Comparison of ENCODE assay signal across 1 cellular context in the genomic region with DNA sequence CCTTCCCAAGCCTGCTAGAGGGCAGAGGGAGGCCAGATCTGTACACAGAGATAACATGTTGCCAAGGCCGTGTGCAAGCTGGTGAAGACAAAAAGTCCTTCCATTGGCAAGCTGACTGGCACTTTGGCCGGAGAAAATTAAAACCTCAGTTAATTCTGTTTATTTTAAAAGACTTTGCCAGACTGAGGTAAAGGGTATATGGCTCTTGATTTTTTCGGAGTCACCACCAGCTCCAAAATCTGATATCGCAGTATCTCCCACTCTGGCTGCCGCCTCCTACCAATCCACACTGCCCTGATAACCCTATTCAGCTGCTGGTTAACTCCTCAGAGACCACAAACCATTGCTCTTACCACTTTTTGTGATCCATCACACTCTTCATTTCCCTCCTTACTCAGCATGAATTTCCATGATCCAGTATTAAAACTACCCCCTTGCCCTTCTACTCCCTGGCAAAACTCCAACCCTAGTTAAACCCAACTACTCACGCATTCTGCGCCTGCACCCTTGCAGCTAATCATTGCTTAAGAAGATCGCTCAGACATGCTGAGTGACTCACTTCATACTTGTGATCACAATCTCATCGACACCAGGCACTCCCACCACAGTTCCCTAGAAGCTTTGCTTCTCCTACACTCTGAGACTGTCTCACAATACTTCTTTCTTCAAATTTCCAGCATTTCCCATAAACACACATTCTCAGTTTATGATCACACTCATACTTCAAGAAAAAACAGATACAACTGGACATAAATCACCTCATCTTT.
TF ChIP-seq lines count a peak whose summit lies in the region.

No MANE protein-coding gene starts in this region.

TF ChIP-seq in K562, 482 proteins besides CTCF, POLR2A, EP300 and RAD21 (continued from another document and continues in another):
- TF ChIP-seq IRF9 (tag; IDR thresholded peaks at IDR 0.05) (no peak), ZNF274 (IDR thresholded peaks at IDR 0.05; ENCODE audit: borderline replicate concordance, low read depth, low read length) (no peak), E2F8 (IDR thresholded peaks at IDR 0.05; ENCODE audit: low read depth, partially characterized antibody) (peak; percentile 57), ETV6 (IDR thresholded peaks at IDR 0.05; ENCODE audit: borderline replicate concordance in 1 of 2, low read depth in 2 of 2, low read length in 1 of 2) (no peak), ETV6 (CRISPR knock-in tag; IDR thresholded peaks at IDR 0.05; ENCODE audit: borderline replicate concordance) (no peak), MTA3 (IDR thresholded peaks at IDR 0.05; ENCODE audit: borderline replicate concordance) (peak; percentile 89), L3MBTL2 (IDR thresholded peaks at IDR 0.05) (peak; percentile 63), NCOA2 (IDR thresholded peaks at IDR 0.05; ENCODE audit: partially characterized antibody in 2 of 2) (peak in 1 of 2 experiments; percentile 29), ZNF24 (IDR thresholded peaks at IDR 0.05) (peak; percentile 63; the same call in 1 of the 2 replicates), ZBTB2 (IDR thresholded peaks at IDR 0.05) (peak; percentile 83), FOXM1 (IDR thresholded peaks at IDR 0.05; ENCODE audit: low read depth) (0 out of 2 replicates have a peak, but pooled peaks have one; percentile 17), FOXM1 (CRISPR knock-in tag; IDR thresholded peaks at IDR 0.05; ENCODE audit: low read depth) (no peak), MAZ (CRISPR knock-in tag; conservative IDR thresholded peaks at IDR 0.05 in 1 of 2, IDR thresholded peaks at IDR 0.05 in 1 of 2) (peak in 1 of 2 experiments; percentile 53; a peak in 2 of 4 replicates), ESRRA (IDR thresholded peaks at IDR 0.05; ENCODE audit: borderline replicate concordance, low read depth) (peak; percentile 86), CCAR2 (IDR thresholded peaks at IDR 0.05; ENCODE audit: low read depth, low read length) (no peak), DLX4 (CRISPR knock-in tag; IDR thresholded peaks at IDR 0.05) (no peak), BRD9 (IDR thresholded peaks at IDR 0.05; ENCODE audit: low read depth, partially characterized antibody) (peak; percentile 74), ZBED1 (IDR thresholded peaks at IDR 0.05) (peak; percentile 69), ELF4 (CRISPR knock-in tag; IDR thresholded peaks at IDR 0.05) (peak; percentile 83), KDM1A (IDR thresholded peaks at IDR 0.05) (peak; percentile 90 to 94), HCFC1 (IDR thresholded peaks at IDR 0.05; ENCODE audit: low read depth, low read length) (no peak), ARID1B (IDR thresholded peaks at IDR 0.05) (peak; percentile 95), NCOR1 (IDR thresholded peaks at IDR 0.05) (peak; percentile 72), ZNF184 (CRISPR knock-in tag; IDR thresholded peaks at IDR 0.05) (no peak), ZNF699 (CRISPR knock-in tag; IDR thresholded peaks at IDR 0.05; ENCODE audit: insufficient replicate concordance) (no peak), EHMT2 (IDR thresholded peaks at IDR 0.05) (peak; percentile 68), YY1 (IDR thresholded peaks at IDR 0.05; ENCODE audit: borderline replicate concordance in 1 of 3, control insufficient read depth in 1 of 3, extremely low read depth in 1 of 3, insufficient read depth in 3 of 3, insufficient read length in 1 of 3, insufficient replicate concordance in 2 of 3, low read depth in 1 of 3, low read length in 2 of 3) (peak in 1 of 3 experiments; percentile 21), PML (IDR thresholded peaks at IDR 0.05; ENCODE audit: low read length) (peak; percentile 34; the same call in 1 of the 2 replicates), NR2F6 (CRISPR knock-in tag; IDR thresholded peaks at IDR 0.05) (no peak), EP400 (IDR thresholded peaks at IDR 0.05) (0 out of 2 replicates have a peak, but pooled peaks have one; percentile 25), ELF1 (tag; IDR thresholded peaks at IDR 0.05) (peak; percentile 41; the same call in 1 of the 2 replicates), MEIS2 (IDR thresholded peaks at IDR 0.05; ENCODE audit: partially characterized antibody) (peak; percentile 84), CBX3 (IDR thresholded peaks at IDR 0.05; ENCODE audit: borderline replicate concordance in 1 of 2, low read length in 2 of 2) (0 out of 3 replicates have a peak, but pooled peaks of 1 of the 2 experiments have one; percentile 5), SMAD3 (CRISPR knock-in tag; conservative IDR thresholded peaks at IDR 0.05) (peak; percentile 18; the same call in 1 of the 2 replicates), ZKSCAN8 (CRISPR knock-in tag; IDR thresholded peaks at IDR 0.05) (0 out of 2 replicates have a peak, but pooled peaks have one; percentile 50), TAF9B (IDR thresholded peaks at IDR 0.05; ENCODE audit: partially characterized antibody) (peak; percentile 13), NONO (IDR thresholded peaks at IDR 0.05; ENCODE audit: low read depth in 2 of 2, low read length in 1 of 2) (0 out of 4 replicates have a peak, but pooled peaks of 1 of the 2 experiments have one; percentile 10), ADNP (tag; IDR thresholded peaks at IDR 0.05) (peak; percentile 59; the same call in 1 of the 2 replicates), CREM (IDR thresholded peaks at IDR 0.05; ENCODE audit: low read depth) (peak; percentile 55)
- TF ChIP-seq, protein P1, sequence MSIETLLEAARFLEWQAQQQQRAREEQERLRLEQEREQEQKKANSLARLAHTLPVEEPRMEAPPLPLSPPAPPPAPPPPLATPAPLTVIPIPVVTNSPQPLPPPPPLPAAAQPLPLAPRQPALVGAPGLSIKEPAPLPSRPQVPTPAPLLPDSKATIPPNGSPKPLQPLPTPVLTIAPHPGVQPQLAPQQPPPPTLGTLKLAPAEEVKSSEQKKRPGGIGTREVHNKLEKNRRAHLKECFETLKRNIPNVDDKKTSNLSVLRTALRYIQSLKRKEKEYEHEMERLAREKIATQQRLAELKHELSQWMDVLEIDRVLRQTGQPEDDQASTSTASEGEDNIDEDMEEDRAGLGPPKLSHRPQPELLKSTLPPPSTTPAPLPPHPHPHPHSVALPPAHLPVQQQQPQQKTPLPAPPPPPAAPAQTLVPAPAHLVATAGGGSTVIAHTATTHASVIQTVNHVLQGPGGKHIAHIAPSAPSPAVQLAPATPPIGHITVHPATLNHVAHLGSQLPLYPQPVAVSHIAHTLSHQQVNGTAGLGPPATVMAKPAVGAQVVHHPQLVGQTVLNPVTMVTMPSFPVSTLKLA (conservative IDR thresholded peaks at IDR 0.05) = peak in 1 of 2 experiments; percentile 58; a peak in 2 of 4 replicates
- TF ChIP-seq, protein P2, sequence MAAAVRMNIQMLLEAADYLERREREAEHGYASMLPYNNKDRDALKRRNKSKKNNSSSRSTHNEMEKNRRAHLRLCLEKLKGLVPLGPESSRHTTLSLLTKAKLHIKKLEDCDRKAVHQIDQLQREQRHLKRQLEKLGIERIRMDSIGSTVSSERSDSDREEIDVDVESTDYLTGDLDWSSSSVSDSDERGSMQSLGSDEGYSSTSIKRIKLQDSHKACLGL (CRISPR knock-in tag; IDR thresholded peaks at IDR 0.05; ENCODE audit: borderline replicate concordance, poor library complexity, severe bottlenecking) = no peak
- TF ChIP-seq, protein P3, sequence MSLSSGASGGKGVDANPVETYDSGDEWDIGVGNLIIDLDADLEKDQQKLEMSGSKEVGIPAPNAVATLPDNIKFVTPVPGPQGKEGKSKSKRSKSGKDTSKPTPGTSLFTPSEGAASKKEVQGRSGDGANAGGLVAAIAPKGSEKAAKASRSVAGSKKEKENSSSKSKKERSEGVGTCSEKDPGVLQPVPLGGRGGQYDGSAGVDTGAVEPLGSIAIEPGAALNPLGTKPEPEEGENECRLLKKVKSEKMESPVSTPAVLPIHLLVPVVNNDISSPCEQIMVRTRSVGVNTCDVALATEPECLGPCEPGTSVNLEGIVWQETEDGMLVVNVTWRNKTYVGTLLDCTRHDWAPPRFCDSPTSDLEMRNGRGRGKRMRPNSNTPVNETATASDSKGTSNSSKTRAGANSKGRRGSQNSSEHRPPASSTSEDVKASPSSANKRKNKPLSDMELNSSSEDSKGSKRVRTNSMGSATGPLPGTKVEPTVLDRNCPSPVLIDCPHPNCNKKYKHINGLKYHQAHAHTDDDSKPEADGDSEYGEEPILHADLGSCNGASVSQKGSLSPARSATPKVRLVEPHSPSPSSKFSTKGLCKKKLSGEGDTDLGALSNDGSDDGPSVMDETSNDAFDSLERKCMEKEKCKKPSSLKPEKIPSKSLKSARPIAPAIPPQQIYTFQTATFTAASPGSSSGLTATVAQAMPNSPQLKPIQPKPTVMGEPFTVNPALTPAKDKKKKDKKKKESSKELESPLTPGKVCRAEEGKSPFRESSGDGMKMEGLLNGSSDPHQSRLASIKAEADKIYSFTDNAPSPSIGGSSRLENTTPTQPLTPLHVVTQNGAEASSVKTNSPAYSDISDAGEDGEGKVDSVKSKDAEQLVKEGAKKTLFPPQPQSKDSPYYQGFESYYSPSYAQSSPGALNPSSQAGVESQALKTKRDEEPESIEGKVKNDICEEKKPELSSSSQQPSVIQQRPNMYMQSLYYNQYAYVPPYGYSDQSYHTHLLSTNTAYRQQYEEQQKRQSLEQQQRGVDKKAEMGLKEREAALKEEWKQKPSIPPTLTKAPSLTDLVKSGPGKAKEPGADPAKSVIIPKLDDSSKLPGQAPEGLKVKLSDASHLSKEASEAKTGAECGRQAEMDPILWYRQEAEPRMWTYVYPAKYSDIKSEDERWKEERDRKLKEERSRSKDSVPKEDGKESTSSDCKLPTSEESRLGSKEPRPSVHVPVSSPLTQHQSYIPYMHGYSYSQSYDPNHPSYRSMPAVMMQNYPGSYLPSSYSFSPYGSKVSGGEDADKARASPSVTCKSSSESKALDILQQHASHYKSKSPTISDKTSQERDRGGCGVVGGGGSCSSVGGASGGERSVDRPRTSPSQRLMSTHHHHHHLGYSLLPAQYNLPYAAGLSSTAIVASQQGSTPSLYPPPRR (CRISPR knock-in tag; IDR thresholded peaks at IDR 0.05; ENCODE audit: borderline replicate concordance) = peak; percentile 24; the same call in 1 of the 2 replicates
- TF ChIP-seq, protein P4, sequence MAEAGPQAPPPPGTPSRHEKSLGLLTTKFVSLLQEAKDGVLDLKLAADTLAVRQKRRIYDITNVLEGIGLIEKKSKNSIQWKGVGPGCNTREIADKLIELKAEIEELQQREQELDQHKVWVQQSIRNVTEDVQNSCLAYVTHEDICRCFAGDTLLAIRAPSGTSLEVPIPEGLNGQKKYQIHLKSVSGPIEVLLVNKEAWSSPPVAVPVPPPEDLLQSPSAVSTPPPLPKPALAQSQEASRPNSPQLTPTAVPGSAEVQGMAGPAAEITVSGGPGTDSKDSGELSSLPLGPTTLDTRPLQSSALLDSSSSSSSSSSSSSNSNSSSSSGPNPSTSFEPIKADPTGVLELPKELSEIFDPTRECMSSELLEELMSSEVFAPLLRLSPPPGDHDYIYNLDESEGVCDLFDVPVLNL (CRISPR knock-in tag; IDR thresholded peaks at IDR 0.05; ENCODE audit: low read depth) = no peak
- TF ChIP-seq, protein P5, sequence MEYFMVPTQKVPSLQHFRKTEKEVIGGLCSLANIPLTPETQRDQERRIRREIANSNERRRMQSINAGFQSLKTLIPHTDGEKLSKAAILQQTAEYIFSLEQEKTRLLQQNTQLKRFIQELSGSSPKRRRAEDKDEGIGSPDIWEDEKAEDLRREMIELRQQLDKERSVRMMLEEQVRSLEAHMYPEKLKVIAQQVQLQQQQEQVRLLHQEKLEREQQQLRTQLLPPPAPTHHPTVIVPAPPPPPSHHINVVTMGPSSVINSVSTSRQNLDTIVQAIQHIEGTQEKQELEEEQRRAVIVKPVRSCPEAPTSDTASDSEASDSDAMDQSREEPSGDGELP (CRISPR knock-in tag; IDR thresholded peaks at IDR 0.05; ENCODE audit: borderline replicate concordance) = peak; percentile 75
